ENCODE assay signal across 8 cellular contexts in genomic region chr19:41940443-41941409, GRCh38. TPM values are rescaled to one million over a fixed set of nuclear protein-coding genes. Genes with fewer than 3 reads are reported as not detected.
DNase-seq lines count a peak whose midpoint lies in the region.

No MANE protein-coding gene starts in this region.

- no peaks in the 10 kb centered on the region for H3K36me3 Mint-ChIP-seq in T-helper 1 cell treated with Interleukin-12 subunit alpha and Interleukin-12 subunit beta and Interleukin-4 antibody, amounts not matched to agents 30 μg/mL and 1 μg/mL, for 36 hours (ENCODE audit: low read depth)
- no peaks in the 10 kb centered on the region for H3K36me3 Mint-ChIP-seq in activated CD4-positive, alpha-beta memory T cell treated with anti-CD3 and anti-CD28 coated beads, Interleukin-2, amount 10 ng/mL, durations not matched to agents 7 days and 5 days (ENCODE audit: low read depth)

- no peaks in the 10 kb centered on the region for H3K9me3 Mint-ChIP-seq in T-helper 1 cell treated with Interleukin-12 subunit alpha and Interleukin-12 subunit beta and Interleukin-4 antibody, amounts not matched to agents 30 μg/mL and 1 μg/mL, for 36 hours
- no peaks in the 10 kb centered on the region for H3K9me3 Mint-ChIP-seq in activated CD4-positive, alpha-beta memory T cell treated with anti-CD3 and anti-CD28 coated beads, Interleukin-2, amount 10 ng/mL, durations not matched to agents 7 days and 5 days

- H3K4me3 ChIP-seq in iPS-15b (ENCODE audit: low read depth, low read length): peak overlapping the region; percentile 61
- peak overlapping the region in 4 of 5 donors; percentile 17 to 60 (median 51) for H3K4me3 ChIP-seq in subcutaneous abdominal adipose tissue (ENCODE audit: low read depth in 1 of 5, low read length in 5 of 5)

- H3K36me3 ChIP-seq in iPS-15b (ENCODE audit: control insufficient read depth, insufficient read depth, low read length) (no peaks in the 10 kb centered on the region), subcutaneous abdominal adipose tissue (ENCODE audit: control insufficient read depth in 5 of 5, insufficient read depth in 5 of 5, low read length in 5 of 5) (no peaks in the 10 kb centered on the region)

- peaks cover 49% of the 10 kb centered on the region for H3K27me3 ChIP-seq in iPS-15b (ENCODE audit: control insufficient read depth, insufficient read depth, low read length)
- H3K27me3 ChIP-seq in subcutaneous abdominal adipose tissue (ENCODE audit: control insufficient read depth in 5 of 5, insufficient read depth in 4 of 5, low read length in 5 of 5): peaks cover 17 to 41% (median 27%) of the 10 kb centered on the region in 5 donors

- H3K27ac Mint-ChIP-seq in T-helper 1 cell treated with Interleukin-12 subunit alpha and Interleukin-12 subunit beta and Interleukin-4 antibody, amounts not matched to agents 30 μg/mL and 1 μg/mL, for 36 hours: peak overlapping the region; percentile 75
- H3K27ac Mint-ChIP-seq in activated CD4-positive, alpha-beta memory T cell treated with anti-CD3 and anti-CD28 coated beads, Interleukin-2, amount 10 ng/mL, durations not matched to agents 7 days and 5 days: no peak overlapping the region

- DNase-seq in T-helper 1 cell (no peak), Ammon's horn (ENCODE audit: low spot score) (no peak), COLO829 (ENCODE audit: low spot score) (no peak), A172 (ENCODE audit: low spot score) (no peak)
- DNase-seq in activated CD4-positive, alpha-beta memory T cell treated with anti-CD3 and anti-CD28 coated beads, Interleukin-2, amount 10 ng/mL, durations not matched to agents 7 days and 5 days: no peak

- H3K9me3 ChIP-seq in iPS-15b (ENCODE audit: control insufficient read depth, insufficient read depth, low read length) (no peaks in the 10 kb centered on the region), subcutaneous abdominal adipose tissue (ENCODE audit: control insufficient read depth in 5 of 5, low read length in 5 of 5) (no peaks in the 10 kb centered on the region)

- H3K4me1 Mint-ChIP-seq in T-helper 1 cell treated with Interleukin-12 subunit alpha and Interleukin-12 subunit beta and Interleukin-4 antibody, amounts not matched to agents 30 μg/mL and 1 μg/mL, for 36 hours (ENCODE audit: low read depth): peaks cover 31% of the 10 kb centered on the region
- H3K4me1 Mint-ChIP-seq in activated CD4-positive, alpha-beta memory T cell treated with anti-CD3 and anti-CD28 coated beads, Interleukin-2, amount 10 ng/mL, durations not matched to agents 7 days and 5 days: peaks cover 36% of the 10 kb centered on the region

- H3K4me1 ChIP-seq in iPS-15b (ENCODE audit: control insufficient read depth, insufficient read depth, low read length): no peaks in the 10 kb centered on the region
- peaks cover 0 to 10% (median 6%) of the 10 kb centered on the region in 5 donors for H3K4me1 ChIP-seq in subcutaneous abdominal adipose tissue (ENCODE audit: control insufficient read depth in 5 of 5, insufficient read depth in 5 of 5, low read length in 5 of 5)

- H3K4me3 Mint-ChIP-seq in T-helper 1 cell treated with Interleukin-12 subunit alpha and Interleukin-12 subunit beta and Interleukin-4 antibody, amounts not matched to agents 30 μg/mL and 1 μg/mL, for 36 hours: peak overlapping the region; percentile 80
- peak overlapping the region; percentile 60 for H3K4me3 Mint-ChIP-seq in activated CD4-positive, alpha-beta memory T cell treated with anti-CD3 and anti-CD28 coated beads, Interleukin-2, amount 10 ng/mL, durations not matched to agents 7 days and 5 days

- H3K27ac ChIP-seq in subcutaneous abdominal adipose tissue (ENCODE audit: low read depth, low read length): no peak overlapping the region

- H3K9ac ChIP-seq in iPS-15b (ENCODE audit: low read depth, low read length): no peak overlapping the region
- H3K9ac ChIP-seq in subcutaneous abdominal adipose tissue (ENCODE audit: low read length in 5 of 5): no peak overlapping the region

- CTCF ChIA-PET in activated CD4-positive, alpha-beta memory T cell treated with anti-CD3 and anti-CD28 coated beads, Interleukin-2, amount 10 ng/mL, durations not matched to agents 7 days and 5 days (lab: Charles Lee): interaction anchor here (1.3 kb wide), 1 partner anchor 11 kb away, joined by 4 read pairs; no protein-coding TSS in a partner anchor

- POLR2A ChIA-PET in activated CD4-positive, alpha-beta memory T cell treated with anti-CD3 and anti-CD28 coated beads, Interleukin-2, amount 10 ng/mL, durations not matched to agents 7 days and 5 days (lab: Charles Lee): interaction anchor here (0.9 to 1.6 kb wide), 3 partner anchors 17 to 81 kb away, joined by 3 to 4 read pairs (median 4); partner anchors contain the start of gene RPS19

- H3K27me3 Mint-ChIP-seq in T-helper 1 cell treated with Interleukin-12 subunit alpha and Interleukin-12 subunit beta and Interleukin-4 antibody, amounts not matched to agents 30 μg/mL and 1 μg/mL, for 36 hours (ENCODE audit: low read depth): peaks cover 26% of the 10 kb centered on the region
- peaks cover 31% of the 10 kb centered on the region for H3K27me3 Mint-ChIP-seq in activated CD4-positive, alpha-beta memory T cell treated with anti-CD3 and anti-CD28 coated beads, Interleukin-2, amount 10 ng/mL, durations not matched to agents 7 days and 5 days

RNA-seq across cellular contexts. Expression of gene ERFL, which starts 12.5 kb away (rescaled TPM):
- total RNA-seq in activated CD4-positive, alpha-beta memory T cell treated with anti-CD3 and anti-CD28 coated beads, Interleukin-2, amount 10 ng/mL, durations not matched to agents 7 days and 5 days: 1 to 10 TPM; 1.5 to 1.7 TPM
- total RNA-seq in A172 (2014; rRNA removed; shearing (Covaris generic)): 0.07 and 0.47 TPM in 2 replicates

RNA-seq across cellular contexts. Expression of gene RABAC1, which starts 18.4 kb away (rescaled TPM):
- total RNA-seq in activated CD4-positive, alpha-beta memory T cell treated with anti-CD3 and anti-CD28 coated beads, Interleukin-2, amount 10 ng/mL, durations not matched to agents 7 days and 5 days: 100 to 1,000 TPM in 1 of 2 experiments, 10 to 100 TPM in 1; 97.2 to 105 TPM
- 105 and 138 TPM in 2 replicates for total RNA-seq in A172 (2014; rRNA removed; shearing (Covaris generic))

RNA-seq across cellular contexts. Expression of gene ATP1A3, which starts 53.3 kb away (rescaled TPM):
- total RNA-seq in activated CD4-positive, alpha-beta memory T cell treated with anti-CD3 and anti-CD28 coated beads, Interleukin-2, amount 10 ng/mL, durations not matched to agents 7 days and 5 days: 1 to 10 TPM; 1.2 to 1.9 TPM
- total RNA-seq in A172 (2014; rRNA removed; shearing (Covaris generic)): 0.76 and 0.86 TPM in 2 replicates

RNA-seq across cellular contexts. Expression of gene ARHGEF1, which starts 57.7 kb away (rescaled TPM):
- 100 to 1,000 TPM; 657 TPM for total RNA-seq in activated CD4-positive, alpha-beta memory T cell treated with anti-CD3 and anti-CD28 coated beads, Interleukin-2, amount 10 ng/mL, durations not matched to agents 7 days and 5 days
- total RNA-seq in A172 (2014; rRNA removed; shearing (Covaris generic)): 72.5 and 108 TPM in 2 replicates
